ENCODE assay signal across 8 cellular contexts in the genomic region with DNA sequence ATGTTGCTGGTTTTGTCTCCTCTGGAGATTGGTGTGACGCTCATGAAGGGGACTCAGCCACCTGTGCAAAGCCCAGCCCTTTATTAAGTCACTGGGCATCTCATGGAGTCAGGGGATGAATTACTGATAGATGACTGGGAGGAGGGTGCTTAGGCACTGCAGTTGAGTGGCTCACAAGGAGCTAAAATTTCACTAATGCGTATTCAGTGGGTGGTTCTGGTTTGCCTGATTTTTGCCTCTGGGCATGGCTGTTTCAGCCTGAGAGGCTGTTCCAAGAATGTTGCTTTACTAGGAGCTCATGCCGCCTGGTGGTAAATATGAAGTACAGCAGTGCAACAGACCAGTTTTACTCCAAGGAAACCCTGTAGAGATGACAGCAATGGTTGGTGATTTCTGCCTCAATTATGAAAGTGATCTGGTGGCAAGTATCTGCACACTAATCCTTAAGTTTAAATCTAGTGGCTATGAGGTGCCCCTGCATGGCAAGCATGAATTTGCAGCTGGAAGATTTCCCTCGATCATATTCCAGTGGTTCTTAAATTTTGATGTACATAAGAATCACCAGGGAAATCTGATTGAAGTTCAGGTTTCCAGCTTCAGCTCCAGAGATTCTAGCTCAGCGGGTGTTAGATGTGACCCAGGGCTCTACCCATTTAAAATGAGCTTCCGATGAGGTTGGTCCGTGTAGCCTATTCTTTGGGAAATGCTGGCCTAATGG. TPM values are rescaled to one million over a fixed set of nuclear protein-coding genes. Genes with fewer than 3 reads are reported as not detected.
DNase-seq lines count a peak whose midpoint lies in the region; ATAC-seq and TF ChIP-seq lines count a peak whose summit lies in the region.

No MANE protein-coding gene starts in this region.

- intact Hi-C loops in Panc1 (cut with micrococcal nuclease; ENCODE audit: unreplicated experiment): loop anchor here (1.0 to 5.0 kb wide), 3 partner anchors 97 to 368 kb away; no protein-coding TSS in a partner anchor
- intact Hi-C loops in left cardiac atrium (cut with DNase I): loop anchor here (1.0 to 10.0 kb wide), 3 partner anchors 50 to 282 kb away; a partner anchor contains a TSS

- no peak overlapping the region for H2AFZ ChIP-seq in Karpas-422 (ENCODE audit: low read length)

- H3K4me3 ChIP-seq in Karpas-422 (ENCODE audit: low read length): no peak overlapping the region
- H3K4me3 ChIP-seq in Panc1 (ENCODE audit: low read depth in 2 of 2, low read length in 2 of 2): no peak overlapping the region
- no peak overlapping the region for H3K4me3 ChIP-seq in adipocyte (ENCODE audit: low read length)

- H3K27ac ChIP-seq in Karpas-422 (ENCODE audit: low read length) (peak overlapping the region; percentile 65), Panc1 (ENCODE audit: low read length) (no peak overlapping the region)

- H3K9ac ChIP-seq in Karpas-422 (ENCODE audit: low read length) (no peak overlapping the region), adipocyte (ENCODE audit: low read length) (peak overlapping the region; percentile 11)

- no peaks in the 10 kb centered on the region for H3K79me2 ChIP-seq in Karpas-422 (ENCODE audit: low read length)

- no peaks in the 10 kb centered on the region for H4K20me1 ChIP-seq in Karpas-422 (ENCODE audit: insufficient read depth, low read depth, low read length)

- POLR2A ChIA-PET in Panc1 (lab: Charles Lee): interaction anchor here (0.5 kb wide), 1 partner anchor 697 kb away, joined by 16 read pairs; no protein-coding TSS in a partner anchor

- no peaks in the 10 kb centered on the region for H3K9me2 ChIP-seq in Karpas-422 (replicated peaks; ENCODE audit: insufficient read depth, low read length)

- peak; percentile 95 for TF ChIP-seq CTCF in Panc1 (IDR thresholded peaks at IDR 0.05)

- ATAC-seq in GM21381 (IDR thresholded peaks at IDR 0.05; ENCODE audit: unreplicated experiment) (peak; percentile 69), Panc1 (peak; percentile 85), left cardiac atrium (peak; percentile 72 to 78), GM21423 (IDR thresholded peaks at IDR 0.05; ENCODE audit: unreplicated experiment) (no peak)

- no TSS peak for BruUV-seq in Panc1 (replicated peaks; lab: Mats Ljungman, UMichigan)

- H3K4me2 ChIP-seq in Karpas-422 (ENCODE audit: low read depth, low read length, poor library complexity, severe bottlenecking): peak overlapping the region; percentile 35

- in situ Hi-C loops in Panc1 (cut with HindIII; ENCODE audit: low pct_unique_long_range_greater_than_20kb, low sequenced_read_pairs): no loop called here

- DNase-seq in DMS114 treated with DMSO at 0.1 percent for 48 hours (lab: John Stamatoyannopoulos, UW; ENCODE audit: unreplicated experiment) (peak; percentile 79), Karpas-422 (peak; percentile 87), Panc1 (ENCODE audit: low read depth, low spot score) (peak; percentile 69), adipocyte (ENCODE audit: low read depth) (peak; percentile 98), left cardiac atrium (peak; percentile 40), pulmonary artery endothelial cell (ENCODE audit: low read depth, low spot score) (peak; percentile 11)

- peaks cover 35% of the 10 kb centered on the region for H3K4me1 ChIP-seq in Karpas-422 (ENCODE audit: low read length)
- peaks cover 12% of the 10 kb centered on the region for H3K4me1 ChIP-seq in Panc1 (ENCODE audit: control insufficient read depth, insufficient read depth, low read length)
- H3K4me1 ChIP-seq in adipocyte (ENCODE audit: control insufficient read depth, insufficient read depth, low read length): peaks cover 28% of the 10 kb centered on the region

- H3K9me3 ChIP-seq in Karpas-422 (ENCODE audit: low read length) (no peaks in the 10 kb centered on the region), Panc1 (ENCODE audit: control insufficient read depth, insufficient read depth, low read depth, low read length) (no peaks in the 10 kb centered on the region), adipocyte (ENCODE audit: control insufficient read depth, low read length) (no peaks in the 10 kb centered on the region)

- H3K27me3 ChIP-seq in Karpas-422 (ENCODE audit: low read length): no peaks in the 10 kb centered on the region
- no peaks in the 10 kb centered on the region for H3K27me3 ChIP-seq in Panc1 (ENCODE audit: control insufficient read depth, insufficient read depth, low read length)
- no peaks in the 10 kb centered on the region for H3K27me3 ChIP-seq in adipocyte (replicated peaks; ENCODE audit: control insufficient read depth, insufficient read depth, low read length)

- H3K36me3 ChIP-seq in Karpas-422 (ENCODE audit: insufficient read depth, low read length) (no peaks in the 10 kb centered on the region), Panc1 (ENCODE audit: control insufficient read depth, insufficient read depth, low read length) (no peaks in the 10 kb centered on the region), adipocyte (ENCODE audit: control insufficient read depth, insufficient read depth, low read length, severe bottlenecking) (peaks cover 10% of the 10 kb centered on the region)

- CTCF ChIA-PET in Panc1 (lab: Charles Lee): interaction anchor here (0.7 to 3.2 kb wide), 9 partner anchors 13 to 367 kb away, joined by 3 to 52 read pairs (median 4); a partner anchor contains a TSS

RNA-seq across cellular contexts. Expression of a gene that starts 19.9 kb away (rescaled TPM):
- total RNA-seq in Karpas-422 (2014; rRNA removed; shearing (Covaris generic); ENCODE audit: low replicate concordance): 0.61 and 1.3 TPM in 2 replicates
- 4.7 TPM for total RNA-seq in Panc1 (2021; ENCODE audit: unreplicated experiment)
- 3.6 TPM for polyA plus RNA-seq in Panc1 (2012; ENCODE audit: insufficient read length)
- total RNA-seq in left cardiac atrium: 1,000 to 10,000 TPM; 1,100 to 1,897 TPM
- total RNA-seq in pulmonary artery endothelial cell: 12.3 and 26.9 TPM in 2 replicates

RNA-seq across cellular contexts. Expression of a gene that starts 52.7 kb away (rescaled TPM):
- total RNA-seq in Karpas-422 (2014; rRNA removed; shearing (Covaris generic); ENCODE audit: low replicate concordance): 38.5 and 44.8 TPM in 2 replicates
- 25.2 TPM for total RNA-seq in Panc1 (2021; ENCODE audit: unreplicated experiment)
- 18.3 TPM for polyA plus RNA-seq in Panc1 (2012; ENCODE audit: insufficient read length)
- total RNA-seq in left cardiac atrium: 1 to 10 TPM; 7.8 to 8.1 TPM
- 1.6 and 6.4 TPM in 2 replicates for total RNA-seq in pulmonary artery endothelial cell

RNA-seq across cellular contexts. Expression of a gene that starts 57.9 kb away (rescaled TPM):
- 68.5 and 91.9 TPM in 2 replicates for total RNA-seq in Karpas-422 (2014; rRNA removed; shearing (Covaris generic); ENCODE audit: low replicate concordance)
- total RNA-seq in Panc1 (2021; ENCODE audit: unreplicated experiment): 8.1 TPM
- 4.9 TPM for polyA plus RNA-seq in Panc1 (2012; ENCODE audit: insufficient read length)
- total RNA-seq in left cardiac atrium: 1 to 10 TPM; 6.6 to 8.1 TPM
- total RNA-seq in pulmonary artery endothelial cell: 16.8 and 30.2 TPM in 2 replicates

Comparison
In these comparisons a context has a peak if more than half of its experiments do, and no peak if none do; other contexts are left out.
1. DNase-seq: peak in every context shown above with its lines; median percentile 98 in adipocyte; 87 in Karpas-422; 79 in DMS114 treated with DMSO at 0.1 percent for 48 hours; 69 in Panc1; 40 in left cardiac atrium; 11 in pulmonary artery endothelial cell.
2. RNA of a gene that starts 19.9 kb away (total RNA-seq): 1,100 to 1,897 TPM in left cardiac atrium; 12.3 to 26.9 TPM in pulmonary artery endothelial cell, 4.7 TPM in Panc1 (single experiment) and 0.61 to 1.3 TPM in Karpas-422; every median in the first group is over 10 times any median in the second.